Comparison of ENCODE assay signal across 1 cellular context in genomic region chr10:74008212-74008731, GRCh38.
TF ChIP-seq lines count a peak whose summit lies in the region.

No MANE protein-coding gene starts in this region.

TF ChIP-seq in GM23338, 12 proteins besides CTCF, POLR2A, EP300 and RAD21 (continued from another document):
- TF ChIP-seq, protein P1, sequence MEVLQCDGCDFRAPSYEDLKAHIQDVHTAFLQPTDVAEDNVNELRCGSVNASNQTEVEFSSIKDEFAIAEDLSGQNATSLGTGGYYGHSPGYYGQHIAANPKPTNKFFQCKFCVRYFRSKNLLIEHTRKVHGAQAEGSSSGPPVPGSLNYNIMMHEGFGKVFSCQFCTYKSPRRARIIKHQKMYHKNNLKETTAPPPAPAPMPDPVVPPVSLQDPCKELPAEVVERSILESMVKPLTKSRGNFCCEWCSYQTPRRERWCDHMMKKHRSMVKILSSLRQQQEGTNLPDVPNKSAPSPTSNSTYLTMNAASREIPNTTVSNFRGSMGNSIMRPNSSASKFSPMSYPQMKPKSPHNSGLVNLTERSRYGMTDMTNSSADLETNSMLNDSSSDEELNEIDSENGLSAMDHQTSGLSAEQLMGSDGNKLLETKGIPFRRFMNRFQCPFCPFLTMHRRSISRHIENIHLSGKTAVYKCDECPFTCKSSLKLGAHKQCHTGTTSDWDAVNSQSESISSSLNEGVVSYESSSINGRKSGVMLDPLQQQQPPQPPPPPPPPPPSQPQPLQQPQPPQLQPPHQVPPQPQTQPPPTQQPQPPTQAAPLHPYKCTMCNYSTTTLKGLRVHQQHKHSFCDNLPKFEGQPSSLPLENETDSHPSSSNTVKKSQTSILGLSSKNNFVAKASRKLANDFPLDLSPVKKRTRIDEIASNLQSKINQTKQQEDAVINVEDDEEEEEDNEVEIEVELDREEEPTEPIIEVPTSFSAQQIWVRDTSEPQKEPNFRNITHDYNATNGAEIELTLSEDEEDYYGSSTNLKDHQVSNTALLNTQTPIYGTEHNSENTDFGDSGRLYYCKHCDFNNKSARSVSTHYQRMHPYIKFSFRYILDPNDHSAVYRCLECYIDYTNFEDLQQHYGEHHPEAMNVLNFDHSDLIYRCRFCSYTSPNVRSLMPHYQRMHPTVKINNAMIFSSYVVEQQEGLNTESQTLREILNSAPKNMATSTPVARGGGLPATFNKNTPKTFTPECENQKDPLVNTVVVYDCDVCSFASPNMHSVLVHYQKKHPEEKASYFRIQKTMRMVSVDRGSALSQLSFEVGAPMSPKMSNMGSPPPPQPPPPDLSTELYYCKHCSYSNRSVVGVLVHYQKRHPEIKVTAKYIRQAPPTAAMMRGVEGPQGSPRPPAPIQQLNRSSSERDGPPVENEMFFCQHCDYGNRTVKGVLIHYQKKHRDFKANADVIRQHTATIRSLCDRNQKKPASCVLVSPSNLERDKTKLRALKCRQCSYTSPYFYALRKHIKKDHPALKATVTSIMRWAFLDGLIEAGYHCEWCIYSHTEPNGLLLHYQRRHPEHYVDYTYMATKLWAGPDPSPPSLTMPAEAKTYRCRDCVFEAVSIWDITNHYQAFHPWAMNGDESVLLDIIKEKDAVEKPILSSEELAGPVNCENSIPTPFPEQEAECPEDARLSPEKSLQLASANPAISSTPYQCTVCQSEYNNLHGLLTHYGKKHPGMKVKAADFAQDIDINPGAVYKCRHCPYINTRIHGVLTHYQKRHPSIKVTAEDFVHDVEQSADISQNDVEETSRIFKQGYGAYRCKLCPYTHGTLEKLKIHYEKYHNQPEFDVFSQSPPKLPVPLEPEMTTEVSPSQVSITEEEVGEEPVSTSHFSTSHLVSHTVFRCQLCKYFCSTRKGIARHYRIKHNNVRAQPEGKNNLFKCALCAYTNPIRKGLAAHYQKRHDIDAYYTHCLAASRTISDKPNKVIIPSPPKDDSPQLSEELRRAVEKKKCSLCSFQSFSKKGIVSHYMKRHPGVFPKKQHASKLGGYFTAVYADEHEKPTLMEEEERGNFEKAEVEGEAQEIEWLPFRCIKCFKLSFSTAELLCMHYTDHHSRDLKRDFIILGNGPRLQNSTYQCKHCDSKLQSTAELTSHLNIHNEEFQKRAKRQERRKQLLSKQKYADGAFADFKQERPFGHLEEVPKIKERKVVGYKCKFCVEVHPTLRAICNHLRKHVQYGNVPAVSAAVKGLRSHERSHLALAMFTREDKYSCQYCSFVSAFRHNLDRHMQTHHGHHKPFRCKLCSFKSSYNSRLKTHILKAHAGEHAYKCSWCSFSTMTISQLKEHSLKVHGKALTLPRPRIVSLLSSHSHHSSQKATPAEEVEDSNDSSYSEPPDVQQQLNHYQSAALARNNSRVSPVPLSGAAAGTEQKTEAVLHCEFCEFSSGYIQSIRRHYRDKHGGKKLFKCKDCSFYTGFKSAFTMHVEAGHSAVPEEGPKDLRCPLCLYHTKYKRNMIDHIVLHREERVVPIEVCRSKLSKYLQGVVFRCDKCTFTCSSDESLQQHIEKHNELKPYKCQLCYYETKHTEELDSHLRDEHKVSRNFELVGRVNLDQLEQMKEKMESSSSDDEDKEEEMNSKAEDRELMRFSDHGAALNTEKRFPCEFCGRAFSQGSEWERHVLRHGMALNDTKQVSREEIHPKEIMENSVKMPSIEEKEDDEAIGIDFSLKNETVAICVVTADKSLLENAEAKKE (CRISPR knock-in tag; IDR thresholded peaks at IDR 0.05) = no peak
- no peak for TF ChIP-seq ZNF114 (CRISPR knock-in tag; IDR thresholded peaks at IDR 0.05)
